Comparison of ENCODE assay signal across 37 cellular contexts in genomic region chr21:30248844-30249243, GRCh38. TPM values are rescaled to one million over a fixed set of nuclear protein-coding genes. Genes with fewer than 3 reads are reported as not detected.
"Had no signal": no experiment of that assay in that cellular context is flagged by ENCODE, and none has a peak within 500 bp of the region (broad histone marks: within the 10 kb centered on the region; RNA-seq: fewer than 3 reads in every experiment).

No MANE protein-coding gene starts in this region.

- H3K4me3 Mint-ChIP-seq: immature natural killer cell; naive thymus-derived CD8-positive, alpha-beta T cell; nephron; neural crest cell; stimulated activated memory B cell treated with anti-CD40 and anti-IgM and Interleukin-4, amounts not matched to agents 10 μg/mL and 1 μg/mL and 100 μg/mL, for 72 hours; stimulated activated naive CD8-positive, alpha-beta T cell treated with anti-CD3 and anti-CD28 coated beads, Interleukin-15, amount 100 ng/mL, for 72 hours; type B pancreatic cell had no signal

- H3K4me3 ChIP-seq: left lung, lower lobe of right lung, ovary, right atrium auricular region, right lobe of liver, smooth muscle cell, tibial nerve, uterus had no signal

- H3K27me3 ChIP-seq: left lung, neutrophil, ovary, right atrium auricular region, right lobe of liver, tibial nerve, uterus had no signal

- H3K27me3 Mint-ChIP-seq: progenitor cell of endocrine pancreas; stimulated activated memory B cell treated with anti-CD40 and anti-IgM and Interleukin-4, amounts not matched to agents 10 μg/mL and 1 μg/mL and 100 μg/mL, for 72 hours; stimulated activated naive CD8-positive, alpha-beta T cell treated with anti-CD3 and anti-CD28 coated beads, Interleukin-15, amount 100 ng/mL, for 72 hours; type B pancreatic cell had no signal

- H3K36me3 Mint-ChIP-seq: immature natural killer cell; naive thymus-derived CD8-positive, alpha-beta T cell; stimulated activated memory B cell treated with anti-CD40 and anti-IgM and Interleukin-4, amounts not matched to agents 10 μg/mL and 1 μg/mL and 100 μg/mL, for 72 hours; type B pancreatic cell had no signal

- ATAC-seq: left colon; left lung; lower lobe of right lung; naive thymus-derived CD8-positive, alpha-beta T cell; right lobe of liver; stimulated activated memory B cell treated with anti-CD40 and anti-IgM and Interleukin-4, amounts not matched to agents 10 μg/mL and 1 μg/mL and 100 μg/mL, for 72 hours; stimulated activated naive CD8-positive, alpha-beta T cell treated with anti-CD3 and anti-CD28 coated beads, Interleukin-15, amount 100 ng/mL, for 72 hours had no signal

- H3K9me3 Mint-ChIP-seq: nephron; stimulated activated naive CD8-positive, alpha-beta T cell treated with anti-CD3 and anti-CD28 coated beads, Interleukin-15, amount 100 ng/mL, for 72 hours; type B pancreatic cell had no signal

- H3K27ac ChIP-seq: left lung, lower lobe of right lung, neutrophil, ovary, right atrium auricular region, right lobe of liver, tibial nerve, uterus had no signal

- H3K9me3 ChIP-seq: left lung, lower lobe of right lung, neutrophil, ovary, right lobe of liver, uterus had no signal

- FAIRE-seq: islet of Langerhans, kidney had no signal

- H3K36me3 ChIP-seq: left lung, lower lobe of right lung, neutrophil, ovary, right atrium auricular region, right lobe of liver, tibial nerve, uterus had no signal

- H3K4me2 ChIP-seq: smooth muscle cell had no signal

- H3K27ac Mint-ChIP-seq: immature natural killer cell; naive thymus-derived CD8-positive, alpha-beta T cell; nephron; progenitor cell of endocrine pancreas; stimulated activated memory B cell treated with anti-CD40 and anti-IgM and Interleukin-4, amounts not matched to agents 10 μg/mL and 1 μg/mL and 100 μg/mL, for 72 hours; stimulated activated naive CD8-positive, alpha-beta T cell treated with anti-CD3 and anti-CD28 coated beads, Interleukin-15, amount 100 ng/mL, for 72 hours; type B pancreatic cell had no signal

- DNase-seq: immature natural killer cell; kidney; left colon; left lung; lower lobe of right lung; mammary epithelial cell; mesenchymal stem cell; naive thymus-derived CD8-positive, alpha-beta T cell; ovary; right lobe of liver; stimulated activated CD4-positive, alpha-beta T cell treated with anti-CD3 and anti-CD28 coated beads, Interleukin-1b, Interleukin-23, amount 100 ng/mL, for 48 hours; stimulated activated CD4-positive, alpha-beta T cell treated with anti-CD3 and anti-CD28 coated beads, Interleukin-2, amount 100 ng/mL, for 48 hours; stimulated activated CD4-positive, alpha-beta T cell treated with anti-CD3 and anti-CD28 coated beads, Interleukin-4, amount 100 ng/mL, for 4 hours; stimulated activated CD8-positive, alpha-beta memory T cell treated with anti-CD3 and anti-CD28 coated beads, Interleukin-4, amount 100 ng/mL, for 48 hours; stimulated activated naive CD4-positive, alpha-beta T cell treated with Interleukin-2 at 50 U/mL for 16 hours; stimulated activated naive CD8-positive, alpha-beta T cell treated with anti-CD3 and anti-CD28 coated beads, Interleukin-15, amount 100 ng/mL, for 72 hours; substantia nigra; uterus had no signal

- H3K4me1 Mint-ChIP-seq: immature natural killer cell; naive thymus-derived CD8-positive, alpha-beta T cell; stimulated activated memory B cell treated with anti-CD40 and anti-IgM and Interleukin-4, amounts not matched to agents 10 μg/mL and 1 μg/mL and 100 μg/mL, for 72 hours; stimulated activated naive CD8-positive, alpha-beta T cell treated with anti-CD3 and anti-CD28 coated beads, Interleukin-15, amount 100 ng/mL, for 72 hours had no signal

- H3K4me1 ChIP-seq: left lung, lower lobe of right lung, right atrium auricular region, right lobe of liver, tibial nerve, uterus had no signal

RNA-seq across cellular contexts. Expression of gene CLDN8, which starts 32.9 kb away (rescaled TPM):
- total RNA-seq: liver; naive thymus-derived CD8-positive, alpha-beta T cell; neural crest cell; omental fat pad; progenitor cell of endocrine pancreas; pulmonary artery endothelial cell; renal cortical epithelial cell; right atrium auricular region; right lobe of liver; skeletal muscle tissue; smooth muscle cell; temporal lobe; tibial nerve; uterus had no signal
- polyA plus RNA-seq: immature natural killer cell; naive thymus-derived CD8-positive, alpha-beta T cell; ovary; smooth muscle cell had no signal

RNA-seq across cellular contexts. Expression of gene KRTAP24-1, which starts 33.9 kb away (rescaled TPM):
- total RNA-seq: kidney; left colon; left lung; liver; lower lobe of right lung; mammary epithelial cell; mucosa of gallbladder; naive thymus-derived CD8-positive, alpha-beta T cell; neural crest cell; omental fat pad; ovary; progenitor cell of endocrine pancreas; pulmonary artery endothelial cell; renal cortical epithelial cell; right atrium auricular region; right lobe of liver; skeletal muscle tissue; smooth muscle cell; temporal lobe; tibial nerve; ureter; uterus had no signal
- polyA plus RNA-seq: immature natural killer cell; liver; mammary epithelial cell; naive thymus-derived CD8-positive, alpha-beta T cell; ovary; smooth muscle cell; thymus had no signal

RNA-seq across cellular contexts. Expression of gene KRTAP25-1, which starts 40.5 kb away (rescaled TPM):
- total RNA-seq: kidney; left colon; left lung; liver; lower lobe of right lung; mammary epithelial cell; mucosa of gallbladder; naive thymus-derived CD8-positive, alpha-beta T cell; neural crest cell; omental fat pad; ovary; progenitor cell of endocrine pancreas; pulmonary artery endothelial cell; renal cortical epithelial cell; right atrium auricular region; right lobe of liver; skeletal muscle tissue; smooth muscle cell; temporal lobe; tibial nerve; ureter; uterus had no signal
- polyA plus RNA-seq: immature natural killer cell; liver; mammary epithelial cell; naive thymus-derived CD8-positive, alpha-beta T cell; ovary; smooth muscle cell; thymus had no signal
